Comparison of ENCODE assay signal across 1 cellular context in the genomic region with DNA sequence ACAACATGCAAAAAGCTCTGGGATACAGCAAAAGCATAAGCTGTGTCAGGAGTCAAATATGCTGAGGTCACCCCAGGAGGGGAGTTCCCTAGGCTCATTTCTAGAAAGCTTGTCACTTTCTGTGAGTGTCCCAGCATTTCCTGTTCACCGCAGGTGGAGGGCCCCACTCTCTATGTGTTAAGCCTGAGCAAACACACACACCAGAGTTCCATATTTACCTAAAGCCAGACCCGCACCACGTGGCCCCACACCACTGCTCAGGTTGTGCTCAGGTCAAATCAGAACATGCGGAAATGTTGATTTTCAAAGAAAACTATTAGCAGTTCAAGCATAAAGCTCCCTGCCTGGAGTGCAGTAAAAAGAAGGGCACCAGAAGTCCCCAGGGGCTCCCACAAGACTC.
TF ChIP-seq lines count a peak whose summit lies in the region.

No MANE protein-coding gene starts in this region.

TF ChIP-seq in HepG2, 621 proteins besides CTCF, POLR2A, EP300 and RAD21 (continued from another document):
- TF ChIP-seq, protein P1, sequence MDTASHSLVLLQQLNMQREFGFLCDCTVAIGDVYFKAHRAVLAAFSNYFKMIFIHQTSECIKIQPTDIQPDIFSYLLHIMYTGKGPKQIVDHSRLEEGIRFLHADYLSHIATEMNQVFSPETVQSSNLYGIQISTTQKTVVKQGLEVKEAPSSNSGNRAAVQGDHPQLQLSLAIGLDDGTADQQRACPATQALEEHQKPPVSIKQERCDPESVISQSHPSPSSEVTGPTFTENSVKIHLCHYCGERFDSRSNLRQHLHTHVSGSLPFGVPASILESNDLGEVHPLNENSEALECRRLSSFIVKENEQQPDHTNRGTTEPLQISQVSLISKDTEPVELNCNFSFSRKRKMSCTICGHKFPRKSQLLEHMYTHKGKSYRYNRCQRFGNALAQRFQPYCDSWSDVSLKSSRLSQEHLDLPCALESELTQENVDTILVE (CRISPR knock-in tag; IDR thresholded peaks at IDR 0.05): no peak
- TF ChIP-seq, protein P2, sequence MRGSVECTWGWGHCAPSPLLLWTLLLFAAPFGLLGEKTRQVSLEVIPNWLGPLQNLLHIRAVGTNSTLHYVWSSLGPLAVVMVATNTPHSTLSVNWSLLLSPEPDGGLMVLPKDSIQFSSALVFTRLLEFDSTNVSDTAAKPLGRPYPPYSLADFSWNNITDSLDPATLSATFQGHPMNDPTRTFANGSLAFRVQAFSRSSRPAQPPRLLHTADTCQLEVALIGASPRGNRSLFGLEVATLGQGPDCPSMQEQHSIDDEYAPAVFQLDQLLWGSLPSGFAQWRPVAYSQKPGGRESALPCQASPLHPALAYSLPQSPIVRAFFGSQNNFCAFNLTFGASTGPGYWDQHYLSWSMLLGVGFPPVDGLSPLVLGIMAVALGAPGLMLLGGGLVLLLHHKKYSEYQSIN (CRISPR knock-in tag; IDR thresholded peaks at IDR 0.05; ENCODE audit: borderline replicate concordance): no peak
- TF ChIP-seq, protein P3, sequence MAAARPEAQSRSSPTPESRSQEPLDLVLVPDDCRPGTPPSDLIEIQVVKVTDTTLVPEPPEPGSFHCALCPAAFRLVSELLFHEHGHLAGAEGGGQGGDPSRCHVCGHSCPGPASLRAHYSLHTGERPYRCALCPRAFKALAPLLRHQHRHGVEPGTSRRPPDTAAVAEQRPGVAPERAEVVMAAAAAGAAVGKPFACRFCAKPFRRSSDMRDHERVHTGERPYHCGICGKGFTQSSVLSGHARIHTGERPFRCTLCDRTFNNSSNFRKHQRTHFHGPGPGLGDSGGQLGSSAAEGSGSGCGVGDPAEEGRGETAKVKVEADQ (CRISPR knock-in tag; IDR thresholded peaks at IDR 0.05; ENCODE audit: borderline replicate concordance): no peak
